1 cellular context compared by ENCODE assay signal in the genomic region with DNA sequence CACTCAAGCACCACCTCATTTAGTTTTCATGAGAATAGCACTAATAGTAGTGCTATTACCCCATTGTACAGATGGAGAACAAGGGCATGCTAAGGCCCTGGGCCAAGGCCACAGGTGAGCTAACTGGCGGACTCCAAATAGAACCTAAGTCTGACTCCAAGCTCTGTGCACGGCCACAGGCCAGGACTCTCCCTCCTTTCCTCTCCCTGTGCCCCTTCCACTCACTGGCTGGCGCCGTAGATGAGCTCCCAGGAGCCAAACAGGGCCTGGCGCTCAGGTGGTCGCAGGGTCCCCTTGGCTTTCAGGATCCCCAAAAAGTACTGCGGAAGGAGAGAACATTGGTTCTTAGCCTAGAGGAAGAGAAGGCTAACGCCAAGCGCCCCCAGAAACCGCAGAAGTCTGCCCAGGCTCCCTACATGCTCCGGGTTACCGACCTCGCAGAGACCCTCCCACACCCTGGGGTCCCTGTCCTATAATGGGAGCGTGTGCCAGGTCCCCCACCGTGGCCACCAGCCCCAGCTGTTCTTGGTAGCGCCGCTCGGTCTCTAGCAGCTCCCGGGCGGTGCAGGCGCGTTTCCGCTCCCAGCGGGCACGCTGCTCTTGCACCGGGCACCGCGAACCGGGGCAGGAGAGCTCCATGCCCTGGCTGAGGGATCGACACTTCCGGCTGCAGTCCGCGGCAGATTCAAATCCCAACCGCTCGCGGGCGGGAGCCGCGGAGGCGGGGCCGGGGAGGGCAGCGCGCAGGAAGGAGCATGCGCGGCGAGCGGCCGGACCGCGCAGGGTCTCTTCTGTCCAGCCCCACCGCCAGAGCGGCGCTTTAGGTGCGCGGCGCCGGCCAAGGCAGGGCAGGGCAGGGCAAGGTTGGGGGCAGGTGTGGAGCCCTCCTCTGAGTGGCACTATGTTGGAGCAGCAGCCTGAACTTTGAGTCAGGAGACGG.
TF ChIP-seq lines count a peak whose summit lies in the region.

A gene with protein sequence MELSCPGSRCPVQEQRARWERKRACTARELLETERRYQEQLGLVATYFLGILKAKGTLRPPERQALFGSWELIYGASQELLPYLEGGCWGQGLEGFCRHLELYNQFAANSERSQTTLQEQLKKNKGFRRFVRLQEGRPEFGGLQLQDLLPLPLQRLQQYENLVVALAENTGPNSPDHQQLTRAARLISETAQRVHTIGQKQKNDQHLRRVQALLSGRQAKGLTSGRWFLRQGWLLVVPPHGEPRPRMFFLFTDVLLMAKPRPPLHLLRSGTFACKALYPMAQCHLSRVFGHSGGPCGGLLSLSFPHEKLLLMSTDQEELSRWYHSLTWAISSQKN (minus strand): TSS at position 665 of the 940 bp plus-strand sequence. CDS start 26 bp downstream, at position 639.

TF ChIP-seq in HepG2, 621 proteins besides CTCF, POLR2A, EP300 and RAD21 (continued from another document and continues in another):
- TF ChIP-seq ZNF83 (CRISPR knock-in tag; IDR thresholded peaks at IDR 0.05; ENCODE audit: borderline replicate concordance) = no peak
- TF ChIP-seq, protein P1, sequence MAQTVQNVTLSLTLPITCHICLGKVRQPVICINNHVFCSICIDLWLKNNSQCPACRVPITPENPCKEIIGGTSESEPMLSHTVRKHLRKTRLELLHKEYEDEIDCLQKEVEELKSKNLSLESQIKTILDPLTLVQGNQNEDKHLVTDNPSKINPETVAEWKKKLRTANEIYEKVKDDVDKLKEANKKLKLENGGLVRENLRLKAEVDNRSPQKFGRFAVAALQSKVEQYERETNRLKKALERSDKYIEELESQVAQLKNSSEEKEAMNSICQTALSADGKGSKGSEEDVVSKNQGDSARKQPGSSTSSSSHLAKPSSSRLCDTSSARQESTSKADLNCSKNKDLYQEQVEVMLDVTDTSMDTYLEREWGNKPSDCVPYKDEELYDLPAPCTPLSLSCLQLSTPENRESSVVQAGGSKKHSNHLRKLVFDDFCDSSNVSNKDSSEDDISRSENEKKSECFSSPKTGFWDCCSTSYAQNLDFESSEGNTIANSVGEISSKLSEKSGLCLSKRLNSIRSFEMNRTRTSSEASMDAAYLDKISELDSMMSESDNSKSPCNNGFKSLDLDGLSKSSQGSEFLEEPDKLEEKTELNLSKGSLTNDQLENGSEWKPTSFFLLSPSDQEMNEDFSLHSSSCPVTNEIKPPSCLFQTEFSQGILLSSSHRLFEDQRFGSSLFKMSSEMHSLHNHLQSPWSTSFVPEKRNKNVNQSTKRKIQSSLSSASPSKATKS (CRISPR knock-in tag; IDR thresholded peaks at IDR 0.05) = no peak
- TF ChIP-seq, protein P2, sequence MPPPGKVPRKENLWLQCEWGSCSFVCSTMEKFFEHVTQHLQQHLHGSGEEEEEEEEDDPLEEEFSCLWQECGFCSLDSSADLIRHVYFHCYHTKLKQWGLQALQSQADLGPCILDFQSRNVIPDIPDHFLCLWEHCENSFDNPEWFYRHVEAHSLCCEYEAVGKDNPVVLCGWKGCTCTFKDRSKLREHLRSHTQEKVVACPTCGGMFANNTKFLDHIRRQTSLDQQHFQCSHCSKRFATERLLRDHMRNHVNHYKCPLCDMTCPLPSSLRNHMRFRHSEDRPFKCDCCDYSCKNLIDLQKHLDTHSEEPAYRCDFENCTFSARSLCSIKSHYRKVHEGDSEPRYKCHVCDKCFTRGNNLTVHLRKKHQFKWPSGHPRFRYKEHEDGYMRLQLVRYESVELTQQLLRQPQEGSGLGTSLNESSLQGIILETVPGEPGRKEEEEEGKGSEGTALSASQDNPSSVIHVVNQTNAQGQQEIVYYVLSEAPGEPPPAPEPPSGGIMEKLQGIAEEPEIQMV (CRISPR knock-in tag; IDR thresholded peaks at IDR 0.05; ENCODE audit: low read depth) = peak; percentile 96
- peak; percentile 83; the same call in 1 of the 2 replicates for TF ChIP-seq ZFYVE20 (CRISPR knock-in tag; IDR thresholded peaks at IDR 0.05; ENCODE audit: borderline replicate concordance, low read depth)
- TF ChIP-seq EED (CRISPR knock-in tag; IDR thresholded peaks at IDR 0.05) = 0 out of 2 replicates have a peak, but pooled peaks have one; percentile 72
- TF ChIP-seq, protein P3, sequence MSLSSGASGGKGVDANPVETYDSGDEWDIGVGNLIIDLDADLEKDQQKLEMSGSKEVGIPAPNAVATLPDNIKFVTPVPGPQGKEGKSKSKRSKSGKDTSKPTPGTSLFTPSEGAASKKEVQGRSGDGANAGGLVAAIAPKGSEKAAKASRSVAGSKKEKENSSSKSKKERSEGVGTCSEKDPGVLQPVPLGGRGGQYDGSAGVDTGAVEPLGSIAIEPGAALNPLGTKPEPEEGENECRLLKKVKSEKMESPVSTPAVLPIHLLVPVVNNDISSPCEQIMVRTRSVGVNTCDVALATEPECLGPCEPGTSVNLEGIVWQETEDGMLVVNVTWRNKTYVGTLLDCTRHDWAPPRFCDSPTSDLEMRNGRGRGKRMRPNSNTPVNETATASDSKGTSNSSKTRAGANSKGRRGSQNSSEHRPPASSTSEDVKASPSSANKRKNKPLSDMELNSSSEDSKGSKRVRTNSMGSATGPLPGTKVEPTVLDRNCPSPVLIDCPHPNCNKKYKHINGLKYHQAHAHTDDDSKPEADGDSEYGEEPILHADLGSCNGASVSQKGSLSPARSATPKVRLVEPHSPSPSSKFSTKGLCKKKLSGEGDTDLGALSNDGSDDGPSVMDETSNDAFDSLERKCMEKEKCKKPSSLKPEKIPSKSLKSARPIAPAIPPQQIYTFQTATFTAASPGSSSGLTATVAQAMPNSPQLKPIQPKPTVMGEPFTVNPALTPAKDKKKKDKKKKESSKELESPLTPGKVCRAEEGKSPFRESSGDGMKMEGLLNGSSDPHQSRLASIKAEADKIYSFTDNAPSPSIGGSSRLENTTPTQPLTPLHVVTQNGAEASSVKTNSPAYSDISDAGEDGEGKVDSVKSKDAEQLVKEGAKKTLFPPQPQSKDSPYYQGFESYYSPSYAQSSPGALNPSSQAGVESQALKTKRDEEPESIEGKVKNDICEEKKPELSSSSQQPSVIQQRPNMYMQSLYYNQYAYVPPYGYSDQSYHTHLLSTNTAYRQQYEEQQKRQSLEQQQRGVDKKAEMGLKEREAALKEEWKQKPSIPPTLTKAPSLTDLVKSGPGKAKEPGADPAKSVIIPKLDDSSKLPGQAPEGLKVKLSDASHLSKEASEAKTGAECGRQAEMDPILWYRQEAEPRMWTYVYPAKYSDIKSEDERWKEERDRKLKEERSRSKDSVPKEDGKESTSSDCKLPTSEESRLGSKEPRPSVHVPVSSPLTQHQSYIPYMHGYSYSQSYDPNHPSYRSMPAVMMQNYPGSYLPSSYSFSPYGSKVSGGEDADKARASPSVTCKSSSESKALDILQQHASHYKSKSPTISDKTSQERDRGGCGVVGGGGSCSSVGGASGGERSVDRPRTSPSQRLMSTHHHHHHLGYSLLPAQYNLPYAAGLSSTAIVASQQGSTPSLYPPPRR (CRISPR knock-in tag; IDR thresholded peaks at IDR 0.05; ENCODE audit: borderline replicate concordance) = 0 out of 2 replicates have a peak, but pooled peaks have one; percentile 37
- TF ChIP-seq ZNF296 (CRISPR knock-in tag; conservative IDR thresholded peaks at IDR 0.05) = no peak
- no peak for TF ChIP-seq GTF2F1 (IDR thresholded peaks at IDR 0.05; ENCODE audit: low read length)
- no peak for TF ChIP-seq JUN (CRISPR knock-in tag; IDR thresholded peaks at IDR 0.05)
- TF ChIP-seq DR1 (CRISPR knock-in tag; IDR thresholded peaks at IDR 0.05) = peak; percentile 68; the same call in 1 of the 2 replicates
- no peak for TF ChIP-seq ZNF225 (CRISPR knock-in tag; IDR thresholded peaks at IDR 0.05)
- TF ChIP-seq, protein P4, sequence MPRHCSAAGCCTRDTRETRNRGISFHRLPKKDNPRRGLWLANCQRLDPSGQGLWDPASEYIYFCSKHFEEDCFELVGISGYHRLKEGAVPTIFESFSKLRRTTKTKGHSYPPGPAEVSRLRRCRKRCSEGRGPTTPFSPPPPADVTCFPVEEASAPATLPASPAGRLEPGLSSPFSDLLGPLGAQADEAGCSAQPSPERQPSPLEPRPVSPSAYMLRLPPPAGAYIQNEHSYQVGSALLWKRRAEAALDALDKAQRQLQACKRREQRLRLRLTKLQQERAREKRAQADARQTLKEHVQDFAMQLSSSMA (CRISPR knock-in tag; IDR thresholded peaks at IDR 0.05) = no peak
- TF ChIP-seq YEATS4 (CRISPR knock-in tag; IDR thresholded peaks at IDR 0.05; ENCODE audit: borderline replicate concordance) = peak; percentile 97
- TF ChIP-seq, protein P5, sequence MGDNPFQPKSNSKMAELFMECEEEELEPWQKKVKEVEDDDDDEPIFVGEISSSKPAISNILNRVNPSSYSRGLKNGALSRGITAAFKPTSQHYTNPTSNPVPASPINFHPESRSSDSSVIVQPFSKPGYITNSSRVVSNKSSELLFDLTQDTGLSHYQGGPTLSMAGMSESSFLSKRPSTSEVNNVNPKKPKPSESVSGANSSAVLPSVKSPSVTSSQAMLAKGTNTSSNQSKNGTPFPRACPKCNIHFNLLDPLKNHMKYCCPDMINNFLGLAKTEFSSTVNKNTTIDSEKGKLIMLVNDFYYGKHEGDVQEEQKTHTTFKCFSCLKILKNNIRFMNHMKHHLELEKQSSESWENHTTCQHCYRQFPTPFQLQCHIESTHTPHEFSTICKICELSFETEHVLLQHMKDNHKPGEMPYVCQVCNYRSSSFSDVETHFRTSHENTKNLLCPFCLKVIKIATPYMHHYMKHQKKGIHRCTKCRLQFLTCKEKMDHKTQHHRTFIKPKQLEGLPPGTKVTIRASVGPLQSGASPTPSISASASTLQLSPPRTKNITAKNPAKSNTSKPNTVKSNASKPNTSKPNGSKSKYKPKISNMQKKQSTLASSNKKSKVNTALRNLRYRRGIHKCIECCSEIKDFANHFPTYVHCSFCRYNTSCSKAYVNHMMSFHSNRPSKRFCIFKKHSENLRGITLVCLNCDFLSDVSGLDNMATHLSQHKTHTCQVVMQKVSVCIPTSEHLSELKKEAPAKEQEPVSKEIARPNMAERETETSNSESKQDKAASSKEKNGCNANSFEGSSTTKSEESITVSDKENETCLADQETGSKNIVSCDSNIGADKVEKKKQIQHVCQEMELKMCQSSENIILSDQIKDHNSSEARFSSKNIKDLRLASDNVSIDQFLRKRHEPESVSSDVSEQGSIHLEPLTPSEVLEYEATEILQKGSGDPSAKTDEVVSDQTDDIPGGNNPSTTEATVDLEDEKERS (CRISPR knock-in tag; IDR thresholded peaks at IDR 0.05) = no peak
- 0 out of 2 replicates have a peak, but pooled peaks have one; percentile 48 for TF ChIP-seq SMAD9 (CRISPR knock-in tag; IDR thresholded peaks at IDR 0.05)
- TF ChIP-seq CAMTA2 (CRISPR knock-in tag; IDR thresholded peaks at IDR 0.05; ENCODE audit: borderline replicate concordance) = no peak
- peak; percentile 73; the same call in 1 of the 2 replicates for TF ChIP-seq JDP2 (CRISPR knock-in tag; IDR thresholded peaks at IDR 0.05; ENCODE audit: borderline replicate concordance)
- no peak for TF ChIP-seq ZNF816 (CRISPR knock-in tag; IDR thresholded peaks at IDR 0.05; ENCODE audit: borderline replicate concordance)
- TF ChIP-seq, protein P6, sequence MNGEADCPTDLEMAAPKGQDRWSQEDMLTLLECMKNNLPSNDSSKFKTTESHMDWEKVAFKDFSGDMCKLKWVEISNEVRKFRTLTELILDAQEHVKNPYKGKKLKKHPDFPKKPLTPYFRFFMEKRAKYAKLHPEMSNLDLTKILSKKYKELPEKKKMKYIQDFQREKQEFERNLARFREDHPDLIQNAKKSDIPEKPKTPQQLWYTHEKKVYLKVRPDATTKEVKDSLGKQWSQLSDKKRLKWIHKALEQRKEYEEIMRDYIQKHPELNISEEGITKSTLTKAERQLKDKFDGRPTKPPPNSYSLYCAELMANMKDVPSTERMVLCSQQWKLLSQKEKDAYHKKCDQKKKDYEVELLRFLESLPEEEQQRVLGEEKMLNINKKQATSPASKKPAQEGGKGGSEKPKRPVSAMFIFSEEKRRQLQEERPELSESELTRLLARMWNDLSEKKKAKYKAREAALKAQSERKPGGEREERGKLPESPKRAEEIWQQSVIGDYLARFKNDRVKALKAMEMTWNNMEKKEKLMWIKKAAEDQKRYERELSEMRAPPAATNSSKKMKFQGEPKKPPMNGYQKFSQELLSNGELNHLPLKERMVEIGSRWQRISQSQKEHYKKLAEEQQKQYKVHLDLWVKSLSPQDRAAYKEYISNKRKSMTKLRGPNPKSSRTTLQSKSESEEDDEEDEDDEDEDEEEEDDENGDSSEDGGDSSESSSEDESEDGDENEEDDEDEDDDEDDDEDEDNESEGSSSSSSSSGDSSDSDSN (CRISPR knock-in tag; IDR thresholded peaks at IDR 0.05) = peak; percentile 56; the same call in 1 of the 2 replicates
- TF ChIP-seq, protein P7, sequence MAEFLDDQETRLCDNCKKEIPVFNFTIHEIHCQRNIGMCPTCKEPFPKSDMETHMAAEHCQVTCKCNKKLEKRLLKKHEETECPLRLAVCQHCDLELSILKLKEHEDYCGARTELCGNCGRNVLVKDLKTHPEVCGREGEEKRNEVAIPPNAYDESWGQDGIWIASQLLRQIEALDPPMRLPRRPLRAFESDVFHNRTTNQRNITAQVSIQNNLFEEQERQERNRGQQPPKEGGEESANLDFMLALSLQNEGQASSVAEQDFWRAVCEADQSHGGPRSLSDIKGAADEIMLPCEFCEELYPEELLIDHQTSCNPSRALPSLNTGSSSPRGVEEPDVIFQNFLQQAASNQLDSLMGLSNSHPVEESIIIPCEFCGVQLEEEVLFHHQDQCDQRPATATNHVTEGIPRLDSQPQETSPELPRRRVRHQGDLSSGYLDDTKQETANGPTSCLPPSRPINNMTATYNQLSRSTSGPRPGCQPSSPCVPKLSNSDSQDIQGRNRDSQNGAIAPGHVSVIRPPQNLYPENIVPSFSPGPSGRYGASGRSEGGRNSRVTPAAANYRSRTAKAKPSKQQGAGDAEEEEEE (CRISPR knock-in tag; IDR thresholded peaks at IDR 0.05; ENCODE audit: borderline replicate concordance) = no peak
- no peak for TF ChIP-seq JARID2 (CRISPR knock-in tag; IDR thresholded peaks at IDR 0.05; ENCODE audit: insufficient replicate concordance)
- TF ChIP-seq, protein P8, sequence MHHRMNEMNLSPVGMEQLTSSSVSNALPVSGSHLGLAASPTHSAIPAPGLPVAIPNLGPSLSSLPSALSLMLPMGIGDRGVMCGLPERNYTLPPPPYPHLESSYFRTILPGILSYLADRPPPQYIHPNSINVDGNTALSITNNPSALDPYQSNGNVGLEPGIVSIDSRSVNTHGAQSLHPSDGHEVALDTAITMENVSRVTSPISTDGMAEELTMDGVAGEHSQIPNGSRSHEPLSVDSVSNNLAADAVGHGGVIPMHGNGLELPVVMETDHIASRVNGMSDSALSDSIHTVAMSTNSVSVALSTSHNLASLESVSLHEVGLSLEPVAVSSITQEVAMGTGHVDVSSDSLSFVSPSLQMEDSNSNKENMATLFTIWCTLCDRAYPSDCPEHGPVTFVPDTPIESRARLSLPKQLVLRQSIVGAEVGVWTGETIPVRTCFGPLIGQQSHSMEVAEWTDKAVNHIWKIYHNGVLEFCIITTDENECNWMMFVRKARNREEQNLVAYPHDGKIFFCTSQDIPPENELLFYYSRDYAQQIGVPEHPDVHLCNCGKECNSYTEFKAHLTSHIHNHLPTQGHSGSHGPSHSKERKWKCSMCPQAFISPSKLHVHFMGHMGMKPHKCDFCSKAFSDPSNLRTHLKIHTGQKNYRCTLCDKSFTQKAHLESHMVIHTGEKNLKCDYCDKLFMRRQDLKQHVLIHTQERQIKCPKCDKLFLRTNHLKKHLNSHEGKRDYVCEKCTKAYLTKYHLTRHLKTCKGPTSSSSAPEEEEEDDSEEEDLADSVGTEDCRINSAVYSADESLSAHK (CRISPR knock-in tag; IDR thresholded peaks at IDR 0.05; ENCODE audit: borderline replicate concordance) = no peak
- TF ChIP-seq ZNF160 (CRISPR knock-in tag; IDR thresholded peaks at IDR 0.05) = no peak; the same call in none of the 2 replicates
- 0 out of 2 replicates have a peak, but pooled peaks have one; percentile 31 for TF ChIP-seq ZNF337 (CRISPR knock-in tag; IDR thresholded peaks at IDR 0.05; ENCODE audit: borderline replicate concordance, low read depth)
- TF ChIP-seq ATAD3A (CRISPR knock-in tag; IDR thresholded peaks at IDR 0.05) = no peak
- no peak for TF ChIP-seq NR2F1 (CRISPR knock-in tag; IDR thresholded peaks at IDR 0.05)
